Comparison of ENCODE assay signal across 8 cellular contexts in genomic region chr5:157100140-157100679, GRCh38. TPM values are rescaled to one million over a fixed set of nuclear protein-coding genes. Genes with fewer than 3 reads are reported as not detected.
DNase-seq lines count a peak whose midpoint lies in the region; ATAC-seq and TF ChIP-seq lines count a peak whose summit lies in the region.

No MANE protein-coding gene starts in this region.

- TF ChIP-seq CTCF in prostate gland (IDR thresholded peaks at IDR 0.05) (no peak), Calu3 (IDR thresholded peaks at IDR 0.05; ENCODE audit: unreplicated experiment) (no peak)

- CTCF ChIA-PET in Calu3 (lab: Charles Lee) = no interaction called here

- WGBS in prostate gland = 76% methylated on average over 2 of the region's 2 CpGs

- no peaks in the 10 kb centered on the region for H3K36me3 ChIP-seq in prostate gland

- TF ChIP-seq POLR2A in prostate gland (IDR thresholded peaks at IDR 0.05) = no peak

- no peaks in the 10 kb centered on the region for H3K4me1 ChIP-seq in prostate gland (replicated peaks)

- H3K27me3 Mint-ChIP-seq in Calu3 (ENCODE audit: unreplicated experiment) = no peaks in the 10 kb centered on the region

- no peak overlapping the region for H3K4me3 ChIP-seq in prostate gland

- BruUV-seq in Calu3 (replicated peaks; lab: Mats Ljungman, UMichigan) = no TSS peak

- peaks cover 17% of the 10 kb centered on the region for H3K4me1 Mint-ChIP-seq in Calu3 (ENCODE audit: low read depth, unreplicated experiment)

- H3K36me3 Mint-ChIP-seq in Calu3 (ENCODE audit: insufficient read depth, unreplicated experiment) = no peaks in the 10 kb centered on the region

- intact Hi-C loops in prostate gland (cut with DNase I) (no loop called here), Calu3 (cut with micrococcal nuclease; ENCODE audit: unreplicated experiment) (no loop called here)

- H3K27ac Mint-ChIP-seq in Calu3 (ENCODE audit: unreplicated experiment) = no peak overlapping the region

- no peaks in the 10 kb centered on the region for H3K9me3 Mint-ChIP-seq in Calu3 (ENCODE audit: low read depth, unreplicated experiment)

- no peak overlapping the region for H3K4me3 Mint-ChIP-seq in Calu3 (ENCODE audit: low read depth, unreplicated experiment)

- H3K27ac ChIP-seq in prostate gland = no peak overlapping the region

- no peaks in the 10 kb centered on the region for H3K27me3 ChIP-seq in prostate gland (replicated peaks; ENCODE audit: insufficient read depth)

- peak; percentile 83 for DNase-seq in CD1c-positive myeloid dendritic cell (ENCODE audit: extremely low spot score)
- peak; percentile 13 for DNase-seq in UCSD-AML1 (lab: John Stamatoyannopoulos, UW; ENCODE audit: unreplicated experiment)
- peak; percentile 16 for DNase-seq in hepatic stellate cell (ENCODE audit: low spot score)
- no peak for DNase-seq in hippocampal formation (lab: John Stamatoyannopoulos, UW)
- no peak for DNase-seq in prostate gland (ENCODE audit: low spot score)
- DNase-seq in Calu3 = no peak

- H3K9me3 ChIP-seq in prostate gland = no peaks in the 10 kb centered on the region

- ATAC-seq in HG02610 (IDR thresholded peaks at IDR 0.05; ENCODE audit: unreplicated experiment) = peak; percentile 62
- no peak for ATAC-seq in HG02884 (IDR thresholded peaks at IDR 0.05; ENCODE audit: unreplicated experiment)

RNA-seq across cellular contexts. Expression of gene HAVCR2, which starts 8.6 kb away (rescaled TPM):
- total RNA-seq in prostate gland (1 to 10 TPM; 1.8 to 2.8 TPM), Calu3 (2022) (0.17 and 0.19 TPM in 2 replicates)

RNA-seq across cellular contexts. Expression of gene HAVCR1, which starts 41.3 kb away (rescaled TPM):
- total RNA-seq in prostate gland (1 to 10 TPM in 1 of 2 donors, not detected in 1; 1.6 TPM), Calu3 (2022) (5.8 and 6.0 TPM in 2 replicates)

RNA-seq across cellular contexts. Expression of gene MED7, which starts 42.5 kb away (rescaled TPM):
- total RNA-seq in prostate gland = 10 to 100 TPM; 10.7 to 11.1 TPM
- 21.2 and 24.1 TPM in 2 replicates for total RNA-seq in Calu3 (2022)

Comparison
In these comparisons a context has a peak if more than half of its experiments do, and no peak if none do; other contexts are left out.
1. DNase-seq: peak in CD1c-positive myeloid dendritic cell (single experiment), UCSD-AML1 (single experiment) and hepatic stellate cell (single experiment); none in hippocampal formation (0 of 2), prostate gland (single experiment) and Calu3 (single experiment).